Comparison of ENCODE assay signal across 1 cellular context in genomic region chr9:97453573-97453972, GRCh38. TPM values are rescaled to one million over a fixed set of nuclear protein-coding genes. Genes with fewer than 3 reads are reported as not detected.
"Had no signal": no experiment of that assay in that cellular context is flagged by ENCODE, and none has a peak within 500 bp of the region (broad histone marks: within the 10 kb centered on the region; RNA-seq: fewer than 3 reads in every experiment).

No MANE protein-coding gene starts in this region.

RNA-seq across cellular contexts. Expression of gene TMOD1, which starts 47.9 kb away (rescaled TPM):
- total RNA-seq: osteoblast had no signal
